In genomic region chr4:147683172-147683571, GRCh38 we compare ENCODE assay signal across 8 cellular contexts. TPM values are rescaled to one million over a fixed set of nuclear protein-coding genes. Genes with fewer than 3 reads are reported as not detected.
DNase-seq lines count a peak whose midpoint lies in the region; ATAC-seq and TF ChIP-seq lines count a peak whose summit lies in the region.

No MANE protein-coding gene starts in this region.

- H3K9me3 ChIP-seq in iPS-18c (ENCODE audit: control insufficient read depth, insufficient read depth, low read length) (no peaks in the 10 kb centered on the region), skeletal muscle satellite cell (replicated peaks; ENCODE audit: low read length) (no peaks in the 10 kb centered on the region)

- no peak for TF ChIP-seq CTCF in astrocyte of the spinal cord (IDR thresholded peaks at IDR 0.05; ENCODE audit: low read depth, low read length)

- no peaks in the 10 kb centered on the region for H3K27me3 ChIP-seq in skeletal muscle satellite cell (ENCODE audit: control insufficient read depth, insufficient read depth, low read length)

- DNase-seq in activated CD4-positive, alpha-beta T cell treated with anti-CD3 and anti-CD28 coated beads for 48 hours, result peak; percentile 12
- no peak for DNase-seq in activated CD4-positive, alpha-beta T cell treated with anti-CD3 and anti-CD28 coated beads for 1 hour
- peak; percentile 31 to 36 for DNase-seq in NOMO-1 (lab: John Stamatoyannopoulos, UW; ENCODE audit: unreplicated experiment in 2 of 2)
- peak; percentile 29 for DNase-seq in astrocyte of the spinal cord (ENCODE audit: low read depth, low spot score)
- no peak for DNase-seq in NCI-H1930 (lab: John Stamatoyannopoulos, UW)

- H3K36me3 ChIP-seq in skeletal muscle satellite cell (ENCODE audit: insufficient read depth, low read length), result peaks cover 10% of the 10 kb centered on the region

- peak overlapping the region; percentile 96 for H3K9ac ChIP-seq in skeletal muscle satellite cell (ENCODE audit: low read depth, low read length)

- ATAC-seq in GM18861 (IDR thresholded peaks at IDR 0.05; ENCODE audit: unreplicated experiment), result no peak

- in situ Hi-C loops in astrocyte of the spinal cord (cut with HindIII; ENCODE audit: low sequenced_read_pairs), result no loop called here

- H3K4me3 ChIP-seq in astrocyte of the spinal cord (ENCODE audit: low read depth, low read length) (peak overlapping the region; percentile 82), iPS-18c (ENCODE audit: insufficient read depth, low read depth, low read length) (peak overlapping the region; percentile 73), skeletal muscle satellite cell (ENCODE audit: low read length) (peak overlapping the region; percentile 90)

- H3K4me2 ChIP-seq in skeletal muscle satellite cell (ENCODE audit: low read length), result peak overlapping the region; percentile 98

- H3K4me1 ChIP-seq in skeletal muscle satellite cell (ENCODE audit: control insufficient read depth, insufficient read depth, low read length), result peaks cover 14% of the 10 kb centered on the region

RNA-seq across cellular contexts. Expression of gene PRMT9, which starts 0.8 kb away (rescaled TPM):
- total RNA-seq in skeletal muscle satellite cell (2012; rRNA removed), result 7.4 and 11.9 TPM in 2 replicates

RNA-seq across cellular contexts. Expression of gene ARHGAP10, which starts 48.7 kb away (rescaled TPM):
- total RNA-seq in skeletal muscle satellite cell (2012; rRNA removed), result 29.7 and 33.5 TPM in 2 replicates

Comparison
In these comparisons a context has a peak if more than half of its experiments do, and no peak if none do; other contexts are left out.
1. DNase-seq: peak in activated CD4-positive, alpha-beta T cell treated with anti-CD3 and anti-CD28 coated beads for 48 hours (single experiment), NOMO-1 (2 of 2) and astrocyte of the spinal cord (single experiment); none in activated CD4-positive, alpha-beta T cell treated with anti-CD3 and anti-CD28 coated beads for 1 hour (single experiment) and NCI-H1930 (0 of 2).
2. Peak in every context shown above with its lines, with median percentiles within 50 percentile points of each other: H3K4me3 ChIP-seq.